12 cellular contexts compared by ENCODE assay signal in the genomic region with DNA sequence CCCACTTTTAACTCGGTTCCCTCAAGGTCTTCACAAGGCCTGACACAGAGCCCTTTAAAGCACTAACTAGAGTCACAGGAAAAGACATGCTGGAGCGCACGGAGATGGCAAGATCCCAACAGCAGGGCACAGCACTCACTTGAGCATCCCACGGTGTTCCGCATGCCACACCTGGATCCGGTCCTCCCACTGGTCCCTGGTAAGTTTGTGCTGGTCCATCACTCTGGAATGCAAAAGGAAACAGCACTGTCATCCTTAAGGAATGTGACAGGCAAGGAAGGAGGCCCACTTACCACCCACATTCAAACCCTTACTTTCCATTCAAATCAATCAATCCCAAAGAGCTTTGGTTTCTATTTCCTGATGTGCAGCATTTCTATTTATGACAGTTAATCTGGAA. TPM values are rescaled to one million over a fixed set of nuclear protein-coding genes. Genes with fewer than 3 reads are reported as not detected.
DNase-seq lines count a peak whose midpoint lies in the region; ATAC-seq and TF ChIP-seq lines count a peak whose summit lies in the region.
"Had no signal": no experiment of that assay in that cellular context is flagged by ENCODE, and none has a peak within 500 bp of the region (broad histone marks: within the 10 kb centered on the region; RNA-seq: fewer than 3 reads in every experiment).

No MANE protein-coding gene starts in this region.

- H3K36me3 ChIP-seq in thyroid gland (peaks cover 46 to 49% of the 10 kb centered on the region in 2 donors), WERI-Rb-1 (peaks cover 93% of the 10 kb centered on the region), tibial artery (peaks cover 66 to 81% (median 76%) of the 10 kb centered on the region in 3 donors)

- H3K27me3 ChIP-seq in thyroid gland (no peaks in the 10 kb centered on the region), WERI-Rb-1 (ENCODE audit: insufficient read depth, low read depth, severe bottlenecking) (no peaks in the 10 kb centered on the region), tibial artery (no peaks in the 10 kb centered on the region)
- H3K27me3 ChIP-seq: heart left ventricle had no signal

- no peak for TF ChIP-seq POLR2A in thyroid gland (IDR thresholded peaks at IDR 0.05)

- H3K27ac ChIP-seq in thyroid gland (peak overlapping the region; percentile 74 to 97 (median 93)), WERI-Rb-1 (no peak overlapping the region), tibial artery (no peak overlapping the region)
- H3K27ac ChIP-seq: heart left ventricle had no signal

- CTCF ChIA-PET in activated naive CD4-positive, alpha-beta T cell treated with anti-CD3 and anti-CD28 coated beads, Interleukin-2, amount 10 ng/mL, durations not matched to agents 7 days and 5 days (lab: Charles Lee): no interaction called here

- no peaks in the 10 kb centered on the region for H3K9me3 ChIP-seq in thyroid gland
- H3K9me3 ChIP-seq in WERI-Rb-1 (ENCODE audit: severe bottlenecking): no peaks in the 10 kb centered on the region
- H3K9me3 ChIP-seq in tibial artery: no peaks in the 10 kb centered on the region
- H3K9me3 ChIP-seq: heart left ventricle had no signal

- H3K4me1 ChIP-seq in thyroid gland: peaks cover 47 to 68% of the 10 kb centered on the region in 2 donors
- H3K4me1 ChIP-seq in tibial artery: no peaks in the 10 kb centered on the region

- ATAC-seq in SK-N-SH treated with all-trans-retinoic acid at 6 μM for 48 hours: peak; percentile 59; the same call in 2 of the 3 replicates
- ATAC-seq: heart left ventricle had no signal

- DNase-seq in activated naive CD4-positive, alpha-beta T cell treated with anti-CD3 and anti-CD28 coated beads, Interleukin-2, amount 10 ng/mL, durations not matched to agents 7 days and 5 days: no peak
- no peak for DNase-seq in activated naive CD4-positive, alpha-beta T cell treated with anti-CD3 and anti-CD28 coated beads, Interleukin-2, amount 50 U/mL, for 16 hours
- DNase-seq in glutamatergic neuron: no peak
- DNase-seq in thyroid gland: peak; percentile 92 to 94
- DNase-seq in WERI-Rb-1: no peak
- DNase-seq in NCI-H1694 treated with DMSO at 0.1 percent for 48 hours (lab: John Stamatoyannopoulos, UW): no peak
- DNase-seq in tibial artery: no peak
- DNase-seq: AML-193; cerebellar nuclear complex; heart left ventricle; stimulated activated naive CD4-positive, alpha-beta T cell had no signal

- no peak for TF ChIP-seq CTCF in glutamatergic neuron (IDR thresholded peaks at IDR 0.05; ENCODE audit: partially characterized antibody, unreplicated experiment)
- no peak for TF ChIP-seq CTCF in thyroid gland (IDR thresholded peaks at IDR 0.05)
- TF ChIP-seq CTCF in WERI-Rb-1 (IDR thresholded peaks at IDR 0.05; ENCODE audit: low read depth, low read length): no peak
- no peak for TF ChIP-seq CTCF in tibial artery (IDR thresholded peaks at IDR 0.05)

- no peaks in the 10 kb centered on the region for H3K27me3 Mint-ChIP-seq in activated naive CD4-positive, alpha-beta T cell treated with anti-CD3 and anti-CD28 coated beads, Interleukin-2, amount 10 ng/mL, durations not matched to agents 7 days and 5 days
- H3K27me3 Mint-ChIP-seq in glutamatergic neuron (ENCODE audit: unreplicated experiment): peaks cover 10% of the 10 kb centered on the region

- no peak overlapping the region for H3K4me3 Mint-ChIP-seq in activated naive CD4-positive, alpha-beta T cell treated with anti-CD3 and anti-CD28 coated beads, Interleukin-2, amount 10 ng/mL, durations not matched to agents 7 days and 5 days
- no peak overlapping the region for H3K4me3 Mint-ChIP-seq in glutamatergic neuron (ENCODE audit: unreplicated experiment)

- H3K36me3 Mint-ChIP-seq in activated naive CD4-positive, alpha-beta T cell treated with anti-CD3 and anti-CD28 coated beads, Interleukin-2, amount 10 ng/mL, durations not matched to agents 7 days and 5 days: peaks cover 83% of the 10 kb centered on the region
- no peaks in the 10 kb centered on the region for H3K36me3 Mint-ChIP-seq in glutamatergic neuron (ENCODE audit: unreplicated experiment)

- peaks cover 37% of the 10 kb centered on the region for H3K4me1 Mint-ChIP-seq in activated naive CD4-positive, alpha-beta T cell treated with anti-CD3 and anti-CD28 coated beads, Interleukin-2, amount 10 ng/mL, durations not matched to agents 7 days and 5 days
- peaks cover 30% of the 10 kb centered on the region for H3K4me1 Mint-ChIP-seq in glutamatergic neuron (ENCODE audit: low read depth, unreplicated experiment)

- WGBS in thyroid gland, 2 donors: 35 to 44% methylated on average over 6 of the region's 6 CpGs

- no peaks in the 10 kb centered on the region for H3K9me3 Mint-ChIP-seq in activated naive CD4-positive, alpha-beta T cell treated with anti-CD3 and anti-CD28 coated beads, Interleukin-2, amount 10 ng/mL, durations not matched to agents 7 days and 5 days
- peaks cover 19% of the 10 kb centered on the region for H3K9me3 Mint-ChIP-seq in glutamatergic neuron (ENCODE audit: unreplicated experiment)

- intact Hi-C loops in thyroid gland (cut with DNase I): no loop called here
- intact Hi-C loops in tibial artery (cut with DNase I; ENCODE audit: low total_unique reads): loop anchor here (10.0 kb wide), 1 partner anchor 70 kb away; no protein-coding TSS in a partner anchor

- H3K4me3 ChIP-seq in thyroid gland (replicated peaks in 1 of 3): no peak overlapping the region
- no peak overlapping the region for H3K4me3 ChIP-seq in WERI-Rb-1 (ENCODE audit: low read depth, low read length)
- H3K4me3 ChIP-seq in tibial artery: no peak overlapping the region
- H3K4me3 ChIP-seq: heart left ventricle had no signal

- peak overlapping the region; percentile 62 for H3K27ac Mint-ChIP-seq in activated naive CD4-positive, alpha-beta T cell treated with anti-CD3 and anti-CD28 coated beads, Interleukin-2, amount 10 ng/mL, durations not matched to agents 7 days and 5 days
- peak overlapping the region; percentile 3 for H3K27ac Mint-ChIP-seq in glutamatergic neuron (ENCODE audit: unreplicated experiment)

TF ChIP-seq in SK-N-SH treated with all-trans-retinoic acid at 6 μM for 48 hours, 23 proteins besides CTCF, POLR2A, EP300 and RAD21:
- TF ChIP-seq, protein P1, sequence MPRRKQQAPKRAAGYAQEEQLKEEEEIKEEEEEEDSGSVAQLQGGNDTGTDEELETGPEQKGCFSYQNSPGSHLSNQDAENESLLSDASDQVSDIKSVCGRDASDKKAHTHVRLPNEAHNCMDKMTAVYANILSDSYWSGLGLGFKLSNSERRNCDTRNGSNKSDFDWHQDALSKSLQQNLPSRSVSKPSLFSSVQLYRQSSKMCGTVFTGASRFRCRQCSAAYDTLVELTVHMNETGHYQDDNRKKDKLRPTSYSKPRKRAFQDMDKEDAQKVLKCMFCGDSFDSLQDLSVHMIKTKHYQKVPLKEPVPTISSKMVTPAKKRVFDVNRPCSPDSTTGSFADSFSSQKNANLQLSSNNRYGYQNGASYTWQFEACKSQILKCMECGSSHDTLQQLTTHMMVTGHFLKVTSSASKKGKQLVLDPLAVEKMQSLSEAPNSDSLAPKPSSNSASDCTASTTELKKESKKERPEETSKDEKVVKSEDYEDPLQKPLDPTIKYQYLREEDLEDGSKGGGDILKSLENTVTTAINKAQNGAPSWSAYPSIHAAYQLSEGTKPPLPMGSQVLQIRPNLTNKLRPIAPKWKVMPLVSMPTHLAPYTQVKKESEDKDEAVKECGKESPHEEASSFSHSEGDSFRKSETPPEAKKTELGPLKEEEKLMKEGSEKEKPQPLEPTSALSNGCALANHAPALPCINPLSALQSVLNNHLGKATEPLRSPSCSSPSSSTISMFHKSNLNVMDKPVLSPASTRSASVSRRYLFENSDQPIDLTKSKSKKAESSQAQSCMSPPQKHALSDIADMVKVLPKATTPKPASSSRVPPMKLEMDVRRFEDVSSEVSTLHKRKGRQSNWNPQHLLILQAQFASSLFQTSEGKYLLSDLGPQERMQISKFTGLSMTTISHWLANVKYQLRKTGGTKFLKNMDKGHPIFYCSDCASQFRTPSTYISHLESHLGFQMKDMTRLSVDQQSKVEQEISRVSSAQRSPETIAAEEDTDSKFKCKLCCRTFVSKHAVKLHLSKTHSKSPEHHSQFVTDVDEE (CRISPR knock-in tag; IDR thresholded peaks at IDR 0.05): no peak
- TF ChIP-seq ARNTL (CRISPR knock-in tag; IDR thresholded peaks at IDR 0.05; ENCODE audit: borderline replicate concordance, low read depth) (no peak), CSDC2 (CRISPR knock-in tag; IDR thresholded peaks at IDR 0.05) (no peak), ZNF70 (CRISPR knock-in tag; IDR thresholded peaks at IDR 0.05) (no peak)
- TF ChIP-seq, protein P2, sequence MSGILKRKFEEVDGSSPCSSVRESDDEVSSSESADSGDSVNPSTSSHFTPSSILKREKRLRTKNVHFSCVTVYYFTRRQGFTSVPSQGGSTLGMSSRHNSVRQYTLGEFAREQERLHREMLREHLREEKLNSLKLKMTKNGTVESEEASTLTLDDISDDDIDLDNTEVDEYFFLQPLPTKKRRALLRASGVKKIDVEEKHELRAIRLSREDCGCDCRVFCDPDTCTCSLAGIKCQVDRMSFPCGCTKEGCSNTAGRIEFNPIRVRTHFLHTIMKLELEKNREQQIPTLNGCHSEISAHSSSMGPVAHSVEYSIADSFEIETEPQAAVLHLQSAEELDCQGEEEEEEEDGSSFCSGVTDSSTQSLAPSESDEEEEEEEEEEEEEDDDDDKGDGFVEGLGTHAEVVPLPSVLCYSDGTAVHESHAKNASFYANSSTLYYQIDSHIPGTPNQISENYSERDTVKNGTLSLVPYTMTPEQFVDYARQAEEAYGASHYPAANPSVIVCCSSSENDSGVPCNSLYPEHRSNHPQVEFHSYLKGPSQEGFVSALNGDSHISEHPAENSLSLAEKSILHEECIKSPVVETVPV (CRISPR knock-in tag; IDR thresholded peaks at IDR 0.05): no peak

RNA-seq across cellular contexts. Expression of a gene that starts 34.7 kb away (rescaled TPM):
- total RNA-seq in glutamatergic neuron (ENCODE audit: unreplicated experiment) (272 TPM), thyroid gland (100 to 1,000 TPM; 221 to 412 (median 339) TPM)

Comparison
In these comparisons a context has a peak if more than half of its experiments do, and no peak if none do; other contexts are left out.
1. DNase-seq: peak in thyroid gland (2 of 2); none in activated naive CD4-positive, alpha-beta T cell treated with anti-CD3 and anti-CD28 coated beads, Interleukin-2, amount 10 ng/mL, durations not matched to agents 7 days and 5 days (single experiment), activated naive CD4-positive, alpha-beta T cell treated with anti-CD3 and anti-CD28 coated beads, Interleukin-2, amount 50 U/mL, for 16 hours (single experiment), glutamatergic neuron (single experiment), WERI-Rb-1 (single experiment), NCI-H1694 treated with DMSO at 0.1 percent for 48 hours (single experiment) and tibial artery (0 of 2).
2. H3K27ac ChIP-seq: peak in thyroid gland (3 of 3); none in WERI-Rb-1 (single experiment) and tibial artery (0 of 2).